ENCODE assay signal across 9 cellular contexts in the genomic region with DNA sequence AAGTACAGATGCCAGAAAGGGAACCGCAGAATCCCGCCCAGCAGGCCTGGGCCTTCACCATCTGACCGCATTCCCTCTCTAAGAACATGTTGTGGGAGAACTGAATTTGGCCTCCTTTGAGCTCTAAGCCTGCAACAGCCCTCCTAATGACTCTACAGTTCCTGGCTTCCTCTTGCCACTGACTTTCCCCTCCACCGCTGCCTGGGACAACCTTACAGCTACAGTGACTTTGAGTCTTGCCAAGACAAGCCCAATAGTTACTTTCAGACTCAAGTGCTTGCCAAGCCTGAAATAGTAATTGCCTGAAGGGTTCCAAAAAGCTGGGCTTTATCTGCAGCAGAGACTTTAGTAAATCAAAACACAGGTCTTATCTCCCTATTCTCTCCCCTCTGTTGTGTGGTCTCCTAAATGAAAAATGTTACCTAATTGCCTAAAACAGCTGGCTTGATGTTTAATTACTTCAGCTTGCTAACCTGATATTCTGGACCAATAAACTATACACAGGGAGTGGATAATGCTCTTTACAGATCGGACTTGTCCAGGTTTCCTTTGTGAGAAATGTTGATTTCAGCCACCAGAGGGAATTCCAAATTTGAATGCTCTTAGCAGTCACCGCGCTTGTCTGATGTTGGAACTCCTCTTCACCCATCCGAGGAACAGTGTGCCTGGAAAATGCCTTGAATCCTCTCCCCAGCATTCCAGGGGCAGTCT.
DNase-seq lines count a peak whose midpoint lies in the region; ATAC-seq, FAIRE-seq and TF ChIP-seq lines count a peak whose summit lies in the region.
"Had no signal": no experiment of that assay in that cellular context is flagged by ENCODE, and none has a peak within 500 bp of the region (broad histone marks: within the 10 kb centered on the region; RNA-seq: fewer than 3 reads in every experiment).

No MANE protein-coding gene starts in this region.

- ATAC-seq in HG03175 (IDR thresholded peaks at IDR 0.05; ENCODE audit: unreplicated experiment): no peak

- DNase-seq in SIG-M5 treated with dmso at 0.1 percent for 504 hours (lab: John Stamatoyannopoulos, UW; ENCODE audit: unreplicated experiment) (peak; percentile 74), SIG-M5 (lab: John Stamatoyannopoulos, UW) (no peak), epithelial cell of prostate (ENCODE audit: low read depth, low spot score) (peak; percentile 39), mesothelial cell of epicardium (ENCODE audit: low spot score in 2 of 2, unreplicated experiment in 2 of 2) (no peak), cerebellar nuclear complex (lab: John Stamatoyannopoulos, UW) (no peak), frontal cortex (ENCODE audit: low spot score in 2 of 2) (no peak)
- no peak for DNase-seq in effector CD4-positive, alpha-beta T cell

- peaks cover 3% of the 10 kb centered on the region for H3K36me3 Mint-ChIP-seq in mesothelial cell of epicardium

- H3K4me1 Mint-ChIP-seq in mesothelial cell of epicardium: peaks cover 61% of the 10 kb centered on the region

- H3K4me3 Mint-ChIP-seq in mesothelial cell of epicardium: no peak overlapping the region

- H3K27me3 Mint-ChIP-seq in mesothelial cell of epicardium (ENCODE audit: low read depth): no peaks in the 10 kb centered on the region

- no peak for FAIRE-seq in frontal cortex (lab: Jason Lieb, UNC)
- FAIRE-seq: RCC 7860 had no signal

- H3K27ac ChIP-seq in epithelial cell of prostate: peak overlapping the region; percentile 37

- peak; percentile 17 for TF ChIP-seq CTCF in mesothelial cell of epicardium (IDR thresholded peaks at IDR 0.05; ENCODE audit: unreplicated experiment)

- peak overlapping the region; percentile 84 for H3K27ac Mint-ChIP-seq in mesothelial cell of epicardium

- no peaks in the 10 kb centered on the region for H3K9me3 Mint-ChIP-seq in mesothelial cell of epicardium

Comparison
In these comparisons a context has a peak if more than half of its experiments do, and no peak if none do; other contexts are left out.
1. DNase-seq: peak in SIG-M5 treated with dmso at 0.1 percent for 504 hours (single experiment) and epithelial cell of prostate (single experiment); none in SIG-M5 (single experiment), mesothelial cell of epicardium (0 of 2), cerebellar nuclear complex (0 of 2), effector CD4-positive, alpha-beta T cell (single experiment) and frontal cortex (0 of 2).